ENCODE assay signal across 1 cellular context in genomic region chr7:26864309-26865093, GRCh38.
TF ChIP-seq lines count a peak whose summit lies in the region.

A gene with protein sequence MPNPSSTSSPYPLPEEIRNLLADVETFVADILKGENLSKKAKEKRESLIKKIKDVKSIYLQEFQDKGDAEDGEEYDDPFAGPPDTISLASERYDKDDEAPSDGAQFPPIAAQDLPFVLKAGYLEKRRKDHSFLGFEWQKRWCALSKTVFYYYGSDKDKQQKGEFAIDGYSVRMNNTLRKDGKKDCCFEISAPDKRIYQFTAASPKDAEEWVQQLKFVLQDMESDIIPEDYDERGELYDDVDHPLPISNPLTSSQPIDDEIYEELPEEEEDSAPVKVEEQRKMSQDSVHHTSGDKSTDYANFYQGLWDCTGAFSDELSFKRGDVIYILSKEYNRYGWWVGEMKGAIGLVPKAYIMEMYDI (minus strand): TSS chr7:26864590. CDS start chr7:26864429, 161 bp downstream.

TF ChIP-seq in K562, 482 proteins besides CTCF, POLR2A, EP300 and RAD21 (continued from another document and continues in another):
- TF ChIP-seq TRIM25 (IDR thresholded peaks at IDR 0.05; ENCODE audit: borderline replicate concordance) (no peak), FOXA3 (CRISPR knock-in tag; conservative IDR thresholded peaks at IDR 0.05 in 1 of 2, IDR thresholded peaks at IDR 0.05 in 1 of 2) (no peak), ZBTB1 (CRISPR knock-in tag; IDR thresholded peaks at IDR 0.05; ENCODE audit: borderline replicate concordance, low read depth) (no peak), CHD1 (IDR thresholded peaks at IDR 0.05; ENCODE audit: low read length) (no peak), TBP (optimal IDR thresholded peaks at IDR 0.05; ENCODE audit: low read depth, low read length) (peak; percentile 62), ZSCAN29 (IDR thresholded peaks at IDR 0.05) (no peak), SMAD4 (CRISPR knock-in tag; conservative IDR thresholded peaks at IDR 0.05) (peak; percentile 36; the same call in 1 of the 2 replicates), POLR2AphosphoS2 (IDR thresholded peaks at IDR 0.05; ENCODE audit: low read length) (no peak; the same call in 1 of the 2 replicates), HOMEZ (CRISPR knock-in tag; IDR thresholded peaks at IDR 0.05) (no peak), ZBTB17 (CRISPR knock-in tag; IDR thresholded peaks at IDR 0.05) (no peak), MCM2 (IDR thresholded peaks at IDR 0.05; ENCODE audit: low read depth) (no peak), ZNF79 (CRISPR knock-in tag; IDR thresholded peaks at IDR 0.05; ENCODE audit: low read depth) (no peak), NEUROD1 (IDR thresholded peaks at IDR 0.05; ENCODE audit: borderline replicate concordance, low read depth, low read length, partially characterized antibody) (no peak), RBM15 (IDR thresholded peaks at IDR 0.05; ENCODE audit: insufficient read depth, low read length) (no peak), U2AF1 (optimal IDR thresholded peaks at IDR 0.05; ENCODE audit: low read depth, low read length) (no peak), RNF219 (CRISPR knock-in tag; IDR thresholded peaks at IDR 0.05) (no peak), CEBPG (CRISPR knock-in tag; IDR thresholded peaks at IDR 0.05) (no peak), CEBPG (tag; conservative IDR thresholded peaks at IDR 0.05 in 1 of 2, IDR thresholded peaks at IDR 0.05 in 1 of 2) (no peak), ZNF277 (CRISPR knock-in tag; IDR thresholded peaks at IDR 0.05; ENCODE audit: borderline replicate concordance) (no peak), ZNF655 (CRISPR knock-in tag; IDR thresholded peaks at IDR 0.05) (no peak), ZNF316 (IDR thresholded peaks at IDR 0.05) (0 out of 2 replicates have a peak, but pooled peaks have one; percentile 20), FOXA1 (IDR thresholded peaks at IDR 0.05; ENCODE audit: borderline replicate concordance) (no peak), ZKSCAN8 (CRISPR knock-in tag; IDR thresholded peaks at IDR 0.05) (no peak), CBFA2T3 (IDR thresholded peaks at IDR 0.05) (no peak), FOS (IDR thresholded peaks at IDR 0.05; ENCODE audit: extremely low read depth, insufficient read length) (no peak), PHB (CRISPR knock-in tag; IDR thresholded peaks at IDR 0.05) (no peak), ZNF232 (CRISPR knock-in tag; IDR thresholded peaks at IDR 0.05) (no peak), POLR3G (IDR thresholded peaks at IDR 0.05; ENCODE audit: extremely low read depth, insufficient read length, insufficient replicate concordance) (no peak), SRF (CRISPR knock-in tag; IDR thresholded peaks at IDR 0.05) (peak in 1 of 2 experiments; percentile 85; a peak in 1 of 4 replicates), SIRT6 (IDR thresholded peaks at IDR 0.05; ENCODE audit: low read depth, low read length) (no peak), EGR1 (conservative IDR thresholded peaks at IDR 0.05) (peak; percentile 42), PPARD (CRISPR knock-in tag; IDR thresholded peaks at IDR 0.05) (no peak), CUX1 (CRISPR knock-in tag; IDR thresholded peaks at IDR 0.05) (no peak), ARID2 (IDR thresholded peaks at IDR 0.05) (no peak), SRSF7 (optimal IDR thresholded peaks at IDR 0.05; ENCODE audit: low read depth, low read length) (no peak), ESRRA (IDR thresholded peaks at IDR 0.05; ENCODE audit: borderline replicate concordance, low read depth) (no peak), TOE1 (IDR thresholded peaks at IDR 0.05; ENCODE audit: borderline replicate concordance) (peak; percentile 86; the same call in 1 of the 2 replicates), TOE1 (CRISPR knock-in tag; IDR thresholded peaks at IDR 0.05; ENCODE audit: borderline replicate concordance, low read depth) (no peak), ZSCAN32 (CRISPR knock-in tag; IDR thresholded peaks at IDR 0.05) (no peak), TBL1XR1 (IDR thresholded peaks at IDR 0.05; ENCODE audit: low read length in 2 of 2) (peak in 1 of 2 experiments; percentile 12; a peak in 1 of 4 replicates), U2AF2 (optimal IDR thresholded peaks at IDR 0.05; ENCODE audit: low read depth, low read length) (no peak), KLF6 (CRISPR knock-in tag; IDR thresholded peaks at IDR 0.05; ENCODE audit: borderline replicate concordance) (no peak), ELF4 (CRISPR knock-in tag; IDR thresholded peaks at IDR 0.05) (no peak), ADNP (tag; IDR thresholded peaks at IDR 0.05) (no peak), PHTF2 (CRISPR knock-in tag; IDR thresholded peaks at IDR 0.05) (no peak), ZNF785 (CRISPR knock-in tag; IDR thresholded peaks at IDR 0.05) (no peak), NR1H2 (CRISPR knock-in tag; IDR thresholded peaks at IDR 0.05) (no peak; the same call in 1 of the 2 replicates), GABPB1 (CRISPR knock-in tag; IDR thresholded peaks at IDR 0.05) (no peak), ZNF395 (CRISPR knock-in tag; IDR thresholded peaks at IDR 0.05) (no peak), CREM (IDR thresholded peaks at IDR 0.05; ENCODE audit: low read depth) (peak; percentile 91), ZNF175 (CRISPR knock-in tag; IDR thresholded peaks at IDR 0.05; ENCODE audit: low read depth) (no peak)
- TF ChIP-seq, protein P1, sequence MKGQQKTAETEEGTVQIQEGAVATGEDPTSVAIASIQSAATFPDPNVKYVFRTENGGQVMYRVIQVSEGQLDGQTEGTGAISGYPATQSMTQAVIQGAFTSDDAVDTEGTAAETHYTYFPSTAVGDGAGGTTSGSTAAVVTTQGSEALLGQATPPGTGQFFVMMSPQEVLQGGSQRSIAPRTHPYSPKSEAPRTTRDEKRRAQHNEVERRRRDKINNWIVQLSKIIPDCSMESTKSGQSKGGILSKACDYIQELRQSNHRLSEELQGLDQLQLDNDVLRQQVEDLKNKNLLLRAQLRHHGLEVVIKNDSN (CRISPR knock-in tag; IDR thresholded peaks at IDR 0.05): peak; percentile 97
